ENCODE assay signal across 29 cellular contexts in genomic region chr2:28350196-28350595, GRCh38.
"Had no signal": no experiment of that assay in that cellular context is flagged by ENCODE, and none has a peak within 500 bp of the region (broad histone marks: within the 10 kb centered on the region; RNA-seq: fewer than 3 reads in every experiment).

No MANE protein-coding gene starts in this region.

- H3K27ac ChIP-seq: coronary artery, dorsolateral prefrontal cortex, left ventricle myocardium inferior, right lobe of liver, stomach, thyroid gland, WERI-Rb-1 had no signal

- H3K9me3 Mint-ChIP-seq: activated CD4-positive, alpha-beta memory T cell treated with anti-CD3 and anti-CD28 coated beads, Interleukin-2, amount 10 ng/mL, durations not matched to agents 7 days and 5 days; activated CD4-positive, alpha-beta T cell treated with anti-CD3 and anti-CD28 coated beads, Interleukin-2, amount 10 ng/mL, durations not matched to agents 7 days and 5 days; activated T-cell treated with anti-CD3 and anti-CD28 coated beads, Interleukin-2, amount 50 U/mL, for 24 hours; naive thymus-derived CD8-positive, alpha-beta T cell; neural crest cell; stimulated activated naive B cell treated with anti-CD40 and anti-IgM and Interleukin-4, amounts not matched to agents 10 μg/mL and 1 μg/mL and 100 μg/mL, for 72 hours; T-helper 1 cell treated with Interleukin-12 subunit alpha and Interleukin-12 subunit beta and Interleukin-4 antibody, amounts not matched to agents 30 μg/mL and 1 μg/mL, for 36 hours had no signal

- FAIRE-seq: frontal cortex, islet of Langerhans, small intestine had no signal

- H3K27ac Mint-ChIP-seq: activated CD4-positive, alpha-beta memory T cell treated with anti-CD3 and anti-CD28 coated beads, Interleukin-2, amount 10 ng/mL, durations not matched to agents 7 days and 5 days; activated CD4-positive, alpha-beta T cell treated with anti-CD3 and anti-CD28 coated beads, Interleukin-2, amount 10 ng/mL, durations not matched to agents 7 days and 5 days; activated T-cell treated with anti-CD3 and anti-CD28 coated beads, Interleukin-2, amount 50 U/mL, for 24 hours; naive thymus-derived CD8-positive, alpha-beta T cell; stimulated activated naive B cell treated with anti-CD40 and anti-IgM and Interleukin-4, amounts not matched to agents 10 μg/mL and 1 μg/mL and 100 μg/mL, for 72 hours; T-helper 1 cell treated with Interleukin-12 subunit alpha and Interleukin-12 subunit beta and Interleukin-4 antibody, amounts not matched to agents 30 μg/mL and 1 μg/mL, for 36 hours had no signal

- H3K36me3 ChIP-seq: left ventricle myocardium inferior, right lobe of liver, stomach, thyroid gland, WERI-Rb-1 had no signal

- H3K9me3 ChIP-seq: left ventricle myocardium inferior, right lobe of liver, stomach, thyroid gland had no signal

- H3K27me3 ChIP-seq: dorsolateral prefrontal cortex, right lobe of liver, stomach, thyroid gland had no signal

- ATAC-seq: activated CD4-positive, CD25-positive, alpha-beta regulatory T cell treated with anti-CD3 and anti-CD28 coated beads, Interleukin-2, amount 50 U/mL, for 24 hours; naive thymus-derived CD8-positive, alpha-beta T cell; right lobe of liver; stimulated activated naive B cell treated with anti-CD40 and anti-IgM and Interleukin-4, amounts not matched to agents 10 μg/mL and 1 μg/mL and 100 μg/mL, for 72 hours had no signal

- H3K4me3 Mint-ChIP-seq: activated CD4-positive, alpha-beta memory T cell treated with anti-CD3 and anti-CD28 coated beads, Interleukin-2, amount 10 ng/mL, durations not matched to agents 7 days and 5 days; activated CD4-positive, alpha-beta T cell treated with anti-CD3 and anti-CD28 coated beads, Interleukin-2, amount 10 ng/mL, durations not matched to agents 7 days and 5 days; activated T-cell treated with anti-CD3 and anti-CD28 coated beads, Interleukin-2, amount 50 U/mL, for 24 hours; naive thymus-derived CD8-positive, alpha-beta T cell; neural crest cell; stimulated activated naive B cell treated with anti-CD40 and anti-IgM and Interleukin-4, amounts not matched to agents 10 μg/mL and 1 μg/mL and 100 μg/mL, for 72 hours; T-helper 1 cell treated with Interleukin-12 subunit alpha and Interleukin-12 subunit beta and Interleukin-4 antibody, amounts not matched to agents 30 μg/mL and 1 μg/mL, for 36 hours had no signal

- H3K4me3 ChIP-seq: coronary artery, dorsolateral prefrontal cortex, left ventricle myocardium inferior, right lobe of liver, stomach, thyroid gland had no signal

- H3K4me1 Mint-ChIP-seq: neural crest cell had no signal

- H3K36me3 Mint-ChIP-seq: naive thymus-derived CD8-positive, alpha-beta T cell had no signal

- DNase-seq: activated CD4-positive, alpha-beta memory T cell treated with anti-CD3 and anti-CD28 coated beads, Interleukin-2, amount 10 ng/mL, durations not matched to agents 7 days and 5 days; activated CD4-positive, alpha-beta T cell treated with anti-CD3 and anti-CD28 coated beads, Interleukin-2, amount 10 ng/mL, durations not matched to agents 7 days and 5 days; activated CD8-positive, alpha-beta memory T cell treated with anti-CD3 and anti-CD28 coated beads, Interleukin-2, amount 50 U/mL, for 48 hours; activated gamma-delta T cell treated with Interleukin-2 at 50 U/mL for 16 hours; activated naive CD4-positive, alpha-beta T cell treated with anti-CD3 and anti-CD28 coated beads, Interleukin-2, amount 50 U/mL, for 16 hours; activated T-cell treated with anti-CD3 and anti-CD28 coated beads, Interleukin-2, amount 50 U/mL, for 24 hours; cerebellar nuclear complex; effector memory CD4-positive, alpha-beta T cell; left ventricle myocardium inferior; naive thymus-derived CD8-positive, alpha-beta T cell; occipital lobe; small intestine; stimulated activated CD4-positive, alpha-beta T cell treated with anti-CD3 and anti-CD28 coated beads, Interleukin-1b, Interleukin-23, amount 100 ng/mL, for 48 hours; stimulated activated CD4-positive, alpha-beta T cell treated with anti-CD3 and anti-CD28 coated beads, Interleukin-4, amount 100 ng/mL, for 4 hours; stimulated activated CD8-positive, alpha-beta memory T cell treated with anti-CD3 and anti-CD28 coated beads, Interleukin-4, amount 100 ng/mL, for 48 hours; stimulated activated naive B cell treated with anti-CD40 and anti-IgM and Interleukin-4, amounts not matched to agents 10 μg/mL and 1 μg/mL and 100 μg/mL, for 72 hours; stomach; SW 1271; T-helper 9 cell; thyroid gland; WERI-Rb-1 had no signal
